ENCODE assay signal across 8 cellular contexts in the genomic region with DNA sequence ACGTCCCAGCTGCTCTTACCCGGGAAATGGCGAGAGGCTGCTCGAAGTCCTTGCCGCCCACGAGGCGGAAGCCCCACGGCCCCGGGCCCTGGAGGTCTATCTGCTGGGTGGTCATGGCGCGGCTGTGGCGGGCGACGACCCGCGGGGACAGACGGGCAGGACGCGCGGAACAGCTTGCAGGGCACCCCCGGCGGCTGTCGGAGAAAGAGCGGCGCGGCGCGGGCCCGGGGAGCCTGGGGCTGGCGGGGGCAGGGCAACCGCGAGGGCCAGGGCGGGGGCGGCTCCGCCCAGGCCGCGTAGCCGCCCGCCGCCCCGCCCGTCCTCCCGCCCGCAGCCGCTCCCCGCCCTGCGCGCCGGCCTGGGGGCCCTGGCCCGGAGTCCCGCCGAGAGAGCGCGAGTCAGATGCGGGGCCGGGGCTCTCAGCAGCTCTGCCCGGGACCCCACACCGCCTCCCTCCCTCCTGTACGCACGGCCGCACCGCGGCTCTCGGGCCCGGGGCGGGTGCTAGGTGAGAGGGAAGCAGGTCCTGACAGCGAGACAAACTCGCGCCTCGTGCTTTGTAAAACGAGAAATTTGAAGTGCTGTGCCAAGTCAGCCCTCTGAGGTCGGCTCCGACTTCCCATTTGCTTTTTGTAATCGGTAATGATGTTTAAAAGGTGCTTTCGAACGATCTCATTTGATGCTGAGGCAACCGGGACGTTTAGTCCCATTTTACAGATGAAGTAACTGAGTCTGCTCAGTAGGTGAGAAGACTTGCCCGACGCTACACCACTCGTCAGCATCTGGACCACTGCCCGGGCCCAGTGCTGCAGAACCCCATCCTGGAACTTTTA. TPM values are rescaled to one million over a fixed set of nuclear protein-coding genes. Genes with fewer than 3 reads are reported as not detected.
DNase-seq lines count a peak whose midpoint lies in the region; ATAC-seq and TF ChIP-seq lines count a peak whose summit lies in the region.

Gene PDLIM1 (minus strand): TSS at position 203 of the 833 bp plus-strand sequence. CDS start 88 bp downstream, at position 115.

- H3K36me3 Mint-ChIP-seq in activated T-cell treated with anti-CD3 and anti-CD28 coated beads, Interleukin-2, amount 50 U/mL, for 24 hours (ENCODE audit: low read depth): no peaks in the 10 kb centered on the region

- H3K27me3 Mint-ChIP-seq in activated T-cell treated with anti-CD3 and anti-CD28 coated beads, Interleukin-2, amount 50 U/mL, for 24 hours: peaks cover 75% of the 10 kb centered on the region

- H3K4me3 ChIP-seq in foreskin fibroblast (ENCODE audit: low read depth in 1 of 2, low read length in 2 of 2) (peak within 1 kb of the TSS; percentile 85 to 89), neuron (ENCODE audit: low read length) (peak within 1 kb of the TSS; percentile 52)

- H2AFZ ChIP-seq in neuron (ENCODE audit: low read depth, low read length): peak within 1 kb of the TSS; percentile 94

- TF ChIP-seq CTCF in foreskin fibroblast (IDR thresholded peaks at IDR 0.05; ENCODE audit: low read depth, low read length): no peak

- peaks cover 52% of the 10 kb centered on the region for H3K27me3 ChIP-seq in neuron (ENCODE audit: insufficient read depth, low read length)

- H3K4me1 ChIP-seq in neuron (ENCODE audit: insufficient read depth, low read length): peaks cover 3% of the 10 kb centered on the region

- H3K9me3 Mint-ChIP-seq in activated T-cell treated with anti-CD3 and anti-CD28 coated beads, Interleukin-2, amount 50 U/mL, for 24 hours: no peaks in the 10 kb centered on the region

- no peak within 1 kb of the TSS for H3K27ac Mint-ChIP-seq in activated T-cell treated with anti-CD3 and anti-CD28 coated beads, Interleukin-2, amount 50 U/mL, for 24 hours

- DNase-seq in AG20443 (ENCODE audit: low spot score): peak; percentile 97
- DNase-seq in NCI-H460 (ENCODE audit: extremely low read depth, low read depth): peak; percentile 46
- peak; percentile 50 for DNase-seq in activated T-cell treated with anti-CD3 and anti-CD28 coated beads, Interleukin-2, amount 50 U/mL, for 24 hours
- peak; percentile 38 to 77 for DNase-seq in foreskin fibroblast
- no peak for DNase-seq in hippocampal formation (lab: John Stamatoyannopoulos, UW)

- H3K4me1 Mint-ChIP-seq in activated T-cell treated with anti-CD3 and anti-CD28 coated beads, Interleukin-2, amount 50 U/mL, for 24 hours (ENCODE audit: low read depth): peaks cover 17% of the 10 kb centered on the region

- H3K4me3 Mint-ChIP-seq in activated T-cell treated with anti-CD3 and anti-CD28 coated beads, Interleukin-2, amount 50 U/mL, for 24 hours: peak within 1 kb of the TSS; percentile 64

- no peaks in the 10 kb centered on the region for H3K36me3 ChIP-seq in neuron (ENCODE audit: insufficient read depth, low read length)

- H3K9me3 ChIP-seq in neuron (ENCODE audit: low read length): peaks cover 2% of the 10 kb centered on the region

- ATAC-seq in GM18520 (IDR thresholded peaks at IDR 0.05; ENCODE audit: unreplicated experiment) (peak; percentile 27), HG02973 (IDR thresholded peaks at IDR 0.05; ENCODE audit: unreplicated experiment) (peak; percentile 48)

RNA-seq across cellular contexts. Expression of gene PDLIM1, which starts in this region (rescaled TPM):
- total RNA-seq in NCI-H460 (2014; rRNA removed; shearing (Covaris generic)): 19.4 and 21.0 TPM in 2 replicates
- polyA plus RNA-seq in NCI-H460 (2014; cell fraction: nucleus; rRNA removed): 12.8 and 15.6 TPM in 2 replicates

Comparison
In these comparisons a context has a peak if more than half of its experiments do, and no peak if none do; other contexts are left out.
1. DNase-seq: peak in AG20443 (single experiment), NCI-H460 (single experiment), activated T-cell treated with anti-CD3 and anti-CD28 coated beads, Interleukin-2, amount 50 U/mL, for 24 hours (single experiment) and foreskin fibroblast (2 of 2); none in hippocampal formation (0 of 2).